ENCODE assay signal across 9 cellular contexts in genomic region chr16:57628782-57629181, GRCh38. TPM values are rescaled to one million over a fixed set of nuclear protein-coding genes. Genes with fewer than 3 reads are reported as not detected.
DNase-seq lines count a peak whose midpoint lies in the region; ATAC-seq and TF ChIP-seq lines count a peak whose summit lies in the region.
"Had no signal": no experiment of that assay in that cellular context is flagged by ENCODE, and none has a peak within 500 bp of the region (broad histone marks: within the 10 kb centered on the region; RNA-seq: fewer than 3 reads in every experiment).

No MANE protein-coding gene starts in this region.

- H3K4me1 ChIP-seq in Panc1 (ENCODE audit: control insufficient read depth, insufficient read depth, low read length) (peaks cover 32% of the 10 kb centered on the region), neuron (ENCODE audit: insufficient read depth, low read length) (peaks cover 23% of the 10 kb centered on the region)

- POLR2A ChIA-PET in Panc1 (lab: Charles Lee): no interaction called here

- H3K9me3 ChIP-seq in Panc1 (ENCODE audit: control insufficient read depth, insufficient read depth, low read depth, low read length) (no peaks in the 10 kb centered on the region), neuron (ENCODE audit: low read length) (no peaks in the 10 kb centered on the region)

- no peak overlapping the region for H2AFZ ChIP-seq in neuron (ENCODE audit: low read depth, low read length)

- H3K36me3 ChIP-seq in Panc1 (ENCODE audit: control insufficient read depth, insufficient read depth, low read length): no peaks in the 10 kb centered on the region
- no peaks in the 10 kb centered on the region for H3K36me3 ChIP-seq in neuron (ENCODE audit: insufficient read depth, low read length)

- no peak for TF ChIP-seq CTCF in AG10803 (conservative IDR thresholded peaks at IDR 0.05; ENCODE audit: low read length)
- TF ChIP-seq CTCF in Panc1 (IDR thresholded peaks at IDR 0.05): no peak
- no peak for TF ChIP-seq CTCF in epithelial cell of esophagus (IDR thresholded peaks at IDR 0.05; ENCODE audit: insufficient read depth, low read depth, low read length, missing control alignments)

- H3K4me3 ChIP-seq in AG10803 (ENCODE audit: low read length) (peak overlapping the region; percentile 43), Panc1 (ENCODE audit: low read depth in 2 of 2, low read length in 2 of 2) (peak overlapping the region; percentile 17 to 52), epithelial cell of esophagus (ENCODE audit: low read length) (peak overlapping the region; percentile 60), neuron (ENCODE audit: low read length) (peak overlapping the region; percentile 23)

- ATAC-seq in Panc1 (no peak), GM18511 (IDR thresholded peaks at IDR 0.05; ENCODE audit: unreplicated experiment) (no peak)

- BruUV-seq in Panc1 (replicated peaks; lab: Mats Ljungman, UMichigan): no TSS peak

- intact Hi-C loops in Panc1 (cut with micrococcal nuclease; ENCODE audit: unreplicated experiment): no loop called here

- no peaks in the 10 kb centered on the region for H3K27me3 ChIP-seq in Panc1 (ENCODE audit: control insufficient read depth, insufficient read depth, low read length)
- H3K27me3 ChIP-seq in neuron (ENCODE audit: insufficient read depth, low read length): no peaks in the 10 kb centered on the region

- in situ Hi-C loops in Panc1 (cut with HindIII; ENCODE audit: low pct_unique_long_range_greater_than_20kb, low sequenced_read_pairs): no loop called here

- DNase-seq in AG10803 (ENCODE audit: low read depth) (no peak), Panc1 (ENCODE audit: low read depth, low spot score) (no peak), epithelial cell of esophagus (ENCODE audit: low read depth) (no peak), NCI-H146 treated with DMSO at 0.1 percent for 48 hours (lab: John Stamatoyannopoulos, UW; ENCODE audit: unreplicated experiment) (no peak), NCI-H2081 treated with DMSO at 0.1 percent for 48 hours (lab: John Stamatoyannopoulos, UW) (no peak)
- DNase-seq in NK-92 treated with Interleukin-12 subunit alpha and Interleukin-12 subunit beta, amount 100 ng/mL, for 24 hours (lab: John Stamatoyannopoulos, UW): no peak
- DNase-seq: DMS79 treated with DMSO at 0.1 percent for 48 hours had no signal

- no peak overlapping the region for H3K27ac ChIP-seq in Panc1 (ENCODE audit: low read length)

- CTCF ChIA-PET in Panc1 (lab: Charles Lee): no interaction called here

RNA-seq across cellular contexts. Expression of gene ADGRG1, which starts 0.4 kb away (rescaled TPM):
- total RNA-seq in Panc1 (2021; ENCODE audit: unreplicated experiment): 13.1 TPM
- polyA plus RNA-seq in Panc1 (2012; ENCODE audit: insufficient read length): 6.8 TPM

RNA-seq across cellular contexts. Expression of gene ADGRG3, which starts 39.3 kb away (rescaled TPM):
- total RNA-seq in Panc1 (2021; ENCODE audit: unreplicated experiment): not detected
- not detected for polyA plus RNA-seq in Panc1 (2012; ENCODE audit: insufficient read length)
